14 cellular contexts compared by ENCODE assay signal in the genomic region with DNA sequence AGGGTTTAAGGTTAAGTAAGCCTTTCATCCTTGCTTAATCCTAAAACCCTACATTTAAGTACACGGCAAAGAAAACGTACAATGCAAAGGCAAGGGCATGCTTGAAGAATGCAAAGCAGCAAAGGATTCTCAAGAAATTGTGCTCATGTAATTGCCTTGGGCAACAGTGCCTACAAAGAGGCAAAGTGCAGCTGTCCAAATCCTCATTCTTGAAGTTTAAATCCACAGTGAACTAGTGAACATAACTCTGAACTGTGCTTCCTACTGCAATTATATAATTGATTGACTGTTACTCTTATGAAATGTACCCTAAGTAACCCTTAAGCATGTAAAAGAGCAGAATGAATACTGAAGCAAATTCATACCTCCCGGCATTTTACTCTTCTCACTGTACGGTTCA.
DNase-seq lines count a peak whose midpoint lies in the region; ATAC-seq, FAIRE-seq and TF ChIP-seq lines count a peak whose summit lies in the region.
"Had no signal": no experiment of that assay in that cellular context is flagged by ENCODE, and none has a peak within 500 bp of the region (broad histone marks: within the 10 kb centered on the region; RNA-seq: fewer than 3 reads in every experiment).

No MANE protein-coding gene starts in this region.

- H3K27me3 Mint-ChIP-seq in HFFc6 (ENCODE audit: insufficient read depth): no peaks in the 10 kb centered on the region; the same call in 1 of the 2 replicates
- H3K27me3 Mint-ChIP-seq: B cell had no signal

- H3K36me3 Mint-ChIP-seq in HFFc6 (ENCODE audit: low read depth): peaks cover 36% of the 10 kb centered on the region

- H3K27ac Mint-ChIP-seq in HFFc6: peak overlapping the region; percentile 88
- H3K27ac Mint-ChIP-seq: B cell had no signal

- no peak for TF ChIP-seq CTCF in HFFc6 (IDR thresholded peaks at IDR 0.05)
- no peak for TF ChIP-seq CTCF in cardiac fibroblast (IDR thresholded peaks at IDR 0.05; ENCODE audit: low read depth, low read length)
- TF ChIP-seq CTCF in right lobe of liver (IDR thresholded peaks at IDR 0.05): no peak

- H3K27ac ChIP-seq in right lobe of liver (peak overlapping the region in 2 of 3 donors; percentile 64 to 77), skin epidermis (peak overlapping the region in 15 of 21 experiments; percentile 7 to 78 (median 50))

- H3K4me3 ChIP-seq in cardiac fibroblast (replicated peaks in 1 of 2; ENCODE audit: low read depth in 2 of 2, low read length in 2 of 2) (no peak overlapping the region), right lobe of liver (no peak overlapping the region), skin epidermis (no peak overlapping the region)
- H3K4me3 ChIP-seq: thyroid gland had no signal

- 85% methylated on average over 4 of the region's 4 CpGs for WGBS in right lobe of liver (ENCODE audit: insufficient coverage, low coverage, low lambda C conversion rate, missing lambda C conversion rate)

- no peak for FAIRE-seq in GM12891 (lab: Jason Lieb, UNC)
- FAIRE-seq: bronchial epithelial cell had no signal

- no peaks in the 10 kb centered on the region for H3K9me3 ChIP-seq in right lobe of liver
- H3K9me3 ChIP-seq: thyroid gland had no signal

- peak in 1 of 4 donors; percentile 42 for ATAC-seq in right lobe of liver
- ATAC-seq in HG02970 (IDR thresholded peaks at IDR 0.05; ENCODE audit: low FRiP score, unreplicated experiment): no peak
- no peak for ATAC-seq in GM18520 (IDR thresholded peaks at IDR 0.05; ENCODE audit: unreplicated experiment)

- no peak for TF ChIP-seq POLR2A in right lobe of liver (IDR thresholded peaks at IDR 0.05)
- TF ChIP-seq POLR2A in GM12891 (IDR thresholded peaks at IDR 0.05; ENCODE audit: low read depth, low read length): no peak

- H3K27me3 ChIP-seq in right lobe of liver: no peaks in the 10 kb centered on the region
- H3K27me3 ChIP-seq: thyroid gland had no signal

- H3K4me1 Mint-ChIP-seq in HFFc6 (ENCODE audit: low read depth): peaks cover 67% of the 10 kb centered on the region
- H3K4me1 Mint-ChIP-seq: B cell had no signal

- intact Hi-C loops in right lobe of liver (cut with DNase I): no loop called here

- peak overlapping the region; percentile 20 for H3K4me3 Mint-ChIP-seq in HFFc6
- H3K4me3 Mint-ChIP-seq: B cell had no signal

- no peaks in the 10 kb centered on the region for H3K36me3 ChIP-seq in right lobe of liver
- H3K36me3 ChIP-seq: thyroid gland had no signal

- DNase-seq in HFFc6 (no peak), cardiac fibroblast (ENCODE audit: low read depth in 2 of 2) (peak; percentile 25 to 34), right lobe of liver (no peak), GM12891 (ENCODE audit: insufficient read length, low spot score) (no peak)
- DNase-seq in activated T-cell treated with anti-CD3 and anti-CD28 coated beads, Interleukin-2, amount 50 U/mL, for 48 hours: no peak
- DNase-seq: effector memory CD4-positive, alpha-beta T cell; islet precursor cell; NCI-H510A; thyroid gland had no signal

- H3K9me3 Mint-ChIP-seq in HFFc6: no peaks in the 10 kb centered on the region; the same call in 1 of the 2 replicates

- peaks cover 0 to 29% (median 11%) of the 10 kb centered on the region in 4 donors for H3K4me1 ChIP-seq in right lobe of liver

TF ChIP-seq in GM12891, 5 proteins besides CTCF, POLR2A, EP300 and RAD21:
- TF ChIP-seq POU2F2 (IDR thresholded peaks at IDR 0.05; ENCODE audit: low read depth, low read length): no peak
- TF ChIP-seq POLR2AphosphoS5 (IDR thresholded peaks at IDR 0.05; ENCODE audit: low read depth, low read length): no peak
- no peak for TF ChIP-seq PAX5 (IDR thresholded peaks at IDR 0.05; ENCODE audit: insufficient read depth, low read length, severe bottlenecking)
- no peak for TF ChIP-seq TAF1 (IDR thresholded peaks at IDR 0.05; ENCODE audit: low read depth, low read length)
- no peak for TF ChIP-seq SPI1 (IDR thresholded peaks at IDR 0.05; ENCODE audit: low read depth, low read length)

Comparison
In these comparisons a context has a peak if more than half of its experiments do, and no peak if none do; other contexts are left out.
1. DNase-seq: peak in cardiac fibroblast (2 of 2); none in HFFc6 (single experiment), right lobe of liver (0 of 3), activated T-cell treated with anti-CD3 and anti-CD28 coated beads, Interleukin-2, amount 50 U/mL, for 48 hours (0 of 2) and GM12891 (single experiment).